Comparison of ENCODE assay signal across 25 cellular contexts in the genomic region with DNA sequence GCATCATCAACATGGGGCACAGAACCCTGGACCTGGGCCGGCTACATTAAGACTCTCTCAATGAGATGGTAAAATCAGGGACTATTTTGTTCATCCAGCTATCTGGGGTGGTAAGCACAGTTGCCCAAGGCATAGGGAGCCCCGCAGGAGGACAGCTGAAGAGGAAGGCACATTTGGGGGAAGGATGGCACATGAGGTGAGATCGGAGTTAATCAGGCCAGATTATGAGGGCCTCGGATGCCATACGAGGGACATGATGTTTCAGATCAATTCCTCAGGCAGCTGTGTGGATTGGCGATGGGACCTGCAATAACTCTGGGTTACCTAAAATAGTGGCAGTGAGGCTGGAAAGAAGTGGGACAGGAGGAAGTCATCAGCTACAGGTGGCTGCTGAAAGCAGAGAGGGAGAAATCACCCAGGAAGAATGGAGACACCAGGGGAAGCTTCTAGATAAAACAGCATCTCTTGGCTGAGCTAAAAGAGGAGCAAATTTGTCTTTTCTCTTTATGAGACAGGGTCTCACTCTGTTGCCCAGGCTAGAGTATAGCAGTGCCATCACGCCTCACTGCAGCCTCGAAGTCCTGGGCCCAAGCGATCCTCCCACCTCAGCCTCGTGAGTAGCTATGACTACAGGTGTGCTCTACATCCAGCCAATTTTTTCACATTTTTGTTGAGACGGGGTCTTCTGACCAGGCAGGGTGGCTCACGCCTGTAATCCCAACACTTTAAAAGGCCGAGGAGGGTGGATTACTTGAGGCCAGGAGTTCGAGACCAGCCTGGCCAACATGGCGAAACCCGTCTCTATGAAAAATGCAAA. TPM values are rescaled to one million over a fixed set of nuclear protein-coding genes. Genes with fewer than 3 reads are reported as not detected.
DNase-seq lines count a peak whose midpoint lies in the region; ATAC-seq, FAIRE-seq and TF ChIP-seq lines count a peak whose summit lies in the region.
"Had no signal": no experiment of that assay in that cellular context is flagged by ENCODE, and none has a peak within 500 bp of the region (broad histone marks: within the 10 kb centered on the region; RNA-seq: fewer than 3 reads in every experiment).

No MANE protein-coding gene starts in this region.

- no peak overlapping the region for H3K18ac ChIP-seq in H1 (ENCODE audit: extremely low read depth, low read length)

- H3K4me3 ChIP-seq in H1 (ENCODE audit: extremely low read depth in 1 of 4, insufficient read depth in 2 of 4, low read depth in 3 of 4, low read length in 4 of 4): no peak overlapping the region
- H3K4me3 ChIP-seq: esophagus muscularis mucosa, gastroesophageal sphincter, transverse colon had no signal

- no peak overlapping the region for H4K5ac ChIP-seq in H1 (ENCODE audit: insufficient read length, low read depth, low read length)

- no peaks in the 10 kb centered on the region for H3K9me3 ChIP-seq in H1 (ENCODE audit: insufficient read depth in 2 of 2, low read depth in 1 of 2, low read length in 1 of 2)
- H3K9me3 ChIP-seq: BE2C, esophagus muscularis mucosa, gastroesophageal sphincter, transverse colon had no signal

- peaks cover 20 to 23% of the 10 kb centered on the region in 2 donors for H3K4me1 Mint-ChIP-seq in natural killer cell
- H3K4me1 Mint-ChIP-seq in natural killer cell treated with Interleukin-12 subunit alpha and Interleukin-12 subunit beta and Interleukin-15 and Interleukin-18, amount 100 ng/mL, for 72 hours (ENCODE audit: low read depth in 2 of 2): peaks cover 29 to 37% of the 10 kb centered on the region in 2 donors

- no peak overlapping the region for H4K8ac ChIP-seq in H1 (ENCODE audit: extremely low read depth, insufficient read depth, low read length)

- H2AFZ ChIP-seq in H1 (ENCODE audit: low read length): no peak overlapping the region
- H2AFZ ChIP-seq: parathyroid adenoma had no signal

- H4K20me1 ChIP-seq in H1 (replicated peaks in 1 of 2; ENCODE audit: control insufficient read depth in 1 of 2, insufficient read depth in 2 of 2, low read length in 2 of 2): peaks cover 0 to 4% of the 10 kb centered on the region in 2 experiments

- no peak for TF ChIP-seq RAD21 in H1 (IDR thresholded peaks at IDR 0.05 in 1 of 2, conservative IDR thresholded peaks at IDR 0.05 in 1 of 2; ENCODE audit: low read depth in 2 of 2, low read length in 2 of 2)

- no peaks in the 10 kb centered on the region for H3K27me3 ChIP-seq in H1 (replicated peaks in 1 of 4; ENCODE audit: control insufficient read depth in 3 of 4, extremely low read depth in 1 of 4, insufficient read depth in 3 of 4, low read length in 3 of 4)
- H3K27me3 ChIP-seq: BE2C, esophagus muscularis mucosa, gastroesophageal sphincter, transverse colon had no signal

- peak in 1 of 2 experiments; percentile 20; a peak in 2 of 3 replicates for TF ChIP-seq POLR2A in H1 (IDR thresholded peaks at IDR 0.05; ENCODE audit: control extremely low read depth in 1 of 2, low read depth in 2 of 2, low read length in 2 of 2)

- H2BK120ac ChIP-seq in H1 (replicated peaks; ENCODE audit: low read depth, low read length): no peak overlapping the region

- no peak overlapping the region for H2BK15ac ChIP-seq in H1 (ENCODE audit: low read length)

- peaks cover 0 to 3% of the 10 kb centered on the region in 2 experiments; a peak in 1 of 4 replicates for H3K79me2 ChIP-seq in H1 (ENCODE audit: control insufficient read depth in 1 of 2, insufficient read depth in 2 of 2, low read length in 2 of 2)
- H3K79me2 ChIP-seq: parathyroid adenoma had no signal

- no peak overlapping the region for H2BK5ac ChIP-seq in H1 (ENCODE audit: low read depth, low read length)

- H3K36me3 Mint-ChIP-seq in natural killer cell: peaks cover 12% of the 10 kb centered on the region
- peaks cover 18% of the 10 kb centered on the region for H3K36me3 Mint-ChIP-seq in natural killer cell treated with Interleukin-12 subunit alpha and Interleukin-12 subunit beta and Interleukin-15 and Interleukin-18, amount 100 ng/mL, for 72 hours

- H3K27me3 Mint-ChIP-seq in natural killer cell (ENCODE audit: low read depth in 2 of 2): peaks cover 0 to 3% of the 10 kb centered on the region in 2 donors
- peaks cover 0 to 3% of the 10 kb centered on the region in 2 donors for H3K27me3 Mint-ChIP-seq in natural killer cell treated with Interleukin-12 subunit alpha and Interleukin-12 subunit beta and Interleukin-15 and Interleukin-18, amount 100 ng/mL, for 72 hours
- H3K27me3 Mint-ChIP-seq: activated CD4-positive, alpha-beta T cell treated with anti-CD3 and anti-CD28 coated beads, Interleukin-2, amount 10 ng/mL, durations not matched to agents 7 days and 5 days; naive thymus-derived CD8-positive, alpha-beta T cell; stimulated activated naive CD8-positive, alpha-beta T cell treated with anti-CD3 and anti-CD28 coated beads, Interleukin-15, Interleukin-2, amounts not matched to agents 100 ng/mL and 50 ng/mL, for 24 hours had no signal

- H3K79me1 ChIP-seq in H1 (ENCODE audit: low read depth, low read length): no peaks in the 10 kb centered on the region

- H3K4me3 Mint-ChIP-seq in natural killer cell: no peak overlapping the region
- no peak overlapping the region for H3K4me3 Mint-ChIP-seq in natural killer cell treated with Interleukin-12 subunit alpha and Interleukin-12 subunit beta and Interleukin-15 and Interleukin-18, amount 100 ng/mL, for 72 hours
- H3K4me3 Mint-ChIP-seq: activated CD4-positive, alpha-beta T cell treated with anti-CD3 and anti-CD28 coated beads, Interleukin-2, amount 10 ng/mL, durations not matched to agents 7 days and 5 days; naive thymus-derived CD8-positive, alpha-beta T cell; stimulated activated naive CD8-positive, alpha-beta T cell treated with anti-CD3 and anti-CD28 coated beads, Interleukin-15, Interleukin-2, amounts not matched to agents 100 ng/mL and 50 ng/mL, for 24 hours had no signal

- H3K23ac ChIP-seq in H1 (ENCODE audit: insufficient read length): no peak overlapping the region

- no peak overlapping the region for H3K4me2 ChIP-seq in H1 (ENCODE audit: insufficient read depth in 1 of 2, low read depth in 2 of 2, low read length in 2 of 2)

- WGBS in H1 (ENCODE audit: extremely low coverage in 1 of 2, insufficient coverage in 1 of 2, insufficient read length in 1 of 2, insufficient replicate concordance in 2 of 2, low coverage in 1 of 2, low lambda C conversion rate in 2 of 2, missing lambda C conversion rate in 1 of 2), 2 experiments: 93% methylated on average over 16 of the region's 16 CpGs; no CpG with 5 or more reads in 1 of the 2 experiments

- peak overlapping the region; percentile 35 to 63 for H3K27ac Mint-ChIP-seq in natural killer cell
- peak overlapping the region in 1 of 2 donors; percentile 15 for H3K27ac Mint-ChIP-seq in natural killer cell treated with Interleukin-12 subunit alpha and Interleukin-12 subunit beta and Interleukin-15 and Interleukin-18, amount 100 ng/mL, for 72 hours
- H3K27ac Mint-ChIP-seq: stimulated activated naive CD8-positive, alpha-beta T cell treated with anti-CD3 and anti-CD28 coated beads, Interleukin-15, Interleukin-2, amounts not matched to agents 100 ng/mL and 50 ng/mL, for 24 hours had no signal

- H3K4ac ChIP-seq in H1 (replicated peaks; ENCODE audit: insufficient read length, low read depth, low read length): no peak overlapping the region

- H3K4me1 ChIP-seq in H1 (replicated peaks in 1 of 4; ENCODE audit: control insufficient read depth in 3 of 4, insufficient read depth in 4 of 4, low read length in 3 of 4): peaks cover 0 to 3% (median 0%) of the 10 kb centered on the region in 4 experiments; a peak in 3 of 7 replicates
- H3K4me1 ChIP-seq: BE2C, parathyroid adenoma had no signal

- no peak overlapping the region for H3K14ac ChIP-seq in H1 (ENCODE audit: insufficient read length)

- no peak for TF ChIP-seq EP300 in H1 (IDR thresholded peaks at IDR 0.05; ENCODE audit: borderline replicate concordance in 1 of 2, low read depth in 2 of 2, low read length in 2 of 2)

- no peaks in the 10 kb centered on the region; the same call in 1 of the 2 replicates for H3K23me2 ChIP-seq in H1 (ENCODE audit: low read depth, low read length)

- H4K91ac ChIP-seq in H1 (replicated peaks; ENCODE audit: insufficient read length, low read length): no peak overlapping the region

- no peak overlapping the region for H2AK5ac ChIP-seq in H1 (ENCODE audit: low read depth, low read length)

- no peak overlapping the region for H3K9ac ChIP-seq in H1 (replicated peaks in 1 of 4; ENCODE audit: extremely low read depth in 1 of 4, low read depth in 3 of 4, low read length in 3 of 4)
- H3K9ac ChIP-seq: parathyroid adenoma had no signal

- CTCF ChIA-PET in H1 (lab: Charles Lee; ENCODE audit: partially characterized antibody): interaction anchor here (0.6 to 7.3 kb wide), 8 partner anchors 14 to 397 kb away, joined by 3 to 68 read pairs (median 3); a partner anchor contains a TSS

- TF ChIP-seq CTCF in natural killer cell (IDR thresholded peaks at IDR 0.05): no peak
- TF ChIP-seq CTCF in H1 (IDR thresholded peaks at IDR 0.05; ENCODE audit: control extremely low read depth in 1 of 3, insufficient read depth in 1 of 3, low read depth in 1 of 3, low read length in 3 of 3): no peak

- ATAC-seq in natural killer cell: no peak
- no peak for ATAC-seq in natural killer cell treated with Interleukin-12 subunit alpha and Interleukin-12 subunit beta and Interleukin-15 and Interleukin-18, amount 100 ng/mL, for 72 hours
- no peak for ATAC-seq in HG03175 (IDR thresholded peaks at IDR 0.05; ENCODE audit: unreplicated experiment)
- no peak for ATAC-seq in HG03095 (IDR thresholded peaks at IDR 0.05; ENCODE audit: unreplicated experiment)
- ATAC-seq: gastroesophageal sphincter; naive thymus-derived CD8-positive, alpha-beta T cell had no signal

- H2BK20ac ChIP-seq in H1 (ENCODE audit: low read length): no peak overlapping the region

- H3K36me3 ChIP-seq in H1 (ENCODE audit: control insufficient read depth in 2 of 4, insufficient read depth in 4 of 4, low read length in 3 of 4): peaks cover 11 to 46% (median 35%) of the 10 kb centered on the region in 4 experiments

- no peaks in the 10 kb centered on the region for H3K9me3 Mint-ChIP-seq in natural killer cell
- no peaks in the 10 kb centered on the region for H3K9me3 Mint-ChIP-seq in natural killer cell treated with Interleukin-12 subunit alpha and Interleukin-12 subunit beta and Interleukin-15 and Interleukin-18, amount 100 ng/mL, for 72 hours
- H3K9me3 Mint-ChIP-seq: activated CD4-positive, alpha-beta T cell treated with anti-CD3 and anti-CD28 coated beads, Interleukin-2, amount 10 ng/mL, durations not matched to agents 7 days and 5 days; naive thymus-derived CD8-positive, alpha-beta T cell; stimulated activated naive CD8-positive, alpha-beta T cell treated with anti-CD3 and anti-CD28 coated beads, Interleukin-15, Interleukin-2, amounts not matched to agents 100 ng/mL and 50 ng/mL, for 24 hours had no signal

- peak; percentile 54 for DNase-seq in NCI-H82 (lab: John Stamatoyannopoulos, UW)
- DNase-seq in NCI-H82 treated with DMSO at 0.1 percent for 48 hours (lab: John Stamatoyannopoulos, UW; ENCODE audit: unreplicated experiment): no peak
- no peak for DNase-seq in natural killer cell
- DNase-seq in natural killer cell treated with Interleukin-12 subunit alpha and Interleukin-12 subunit beta and Interleukin-15 and Interleukin-18, amount 100 ng/mL, for 72 hours (ENCODE audit: low spot score): no peak
- DNase-seq in H1 (ENCODE audit: low read depth in 1 of 2, low spot score in 2 of 2): peak in 1 of 2 experiments; percentile 45
- DNase-seq in COR-L47 (lab: John Stamatoyannopoulos, UW): no peak
- DNase-seq: 8988T; activated CD4-positive, alpha-beta T cell treated with anti-CD3 and anti-CD28 coated beads, Interleukin-2, amount 10 ng/mL, durations not matched to agents 7 days and 5 days; anterior cingulate cortex; BE2C; central memory CD4-positive, alpha-beta T cell; GDM1; KBM-7; kidney glomerular epithelial cell; naive thymus-derived CD8-positive, alpha-beta T cell; NCI-H187; NCI-H345; stimulated activated CD4-positive, alpha-beta T cell treated with anti-CD3 and anti-CD28 coated beads, Interleukin-2, amount 100 ng/mL, for 24 hours; transverse colon had no signal

- no peak overlapping the region for H2BK12ac ChIP-seq in H1 (ENCODE audit: low read depth, low read length)

- FAIRE-seq in H1 (lab: Jason Lieb, UNC): no peak

- intact Hi-C loops in natural killer cell (cut with micrococcal nuclease): no loop called here

- H3K56ac ChIP-seq in H1 (replicated peaks; ENCODE audit: insufficient read length, low read depth, low read length): no peak overlapping the region

- POLR2A ChIA-PET in H1 (lab: Charles Lee; ENCODE audit: partially characterized antibody): interaction anchor here (0.7 to 7.8 kb wide), 6 partner anchors 12 to 43 kb away, joined by 3 to 83 read pairs (median 4); a partner anchor contains a TSS

- no peak overlapping the region for H3K27ac ChIP-seq in H1 (ENCODE audit: low read depth, low read length)
- H3K27ac ChIP-seq: esophagus muscularis mucosa, gastroesophageal sphincter, parathyroid adenoma, transverse colon had no signal

RNA-seq across cellular contexts. Expression of a gene that starts 21.1 kb away (rescaled TPM):
- total RNA-seq in natural killer cell: 10 to 100 TPM; 59.5 to 72.3 (median 60.2) TPM
- 10 to 100 TPM; 85.7 to 89.6 TPM for total RNA-seq in natural killer cell treated with Interleukin-12 subunit alpha and Interleukin-12 subunit beta and Interleukin-15 and Interleukin-18, amount 100 ng/mL, for 72 hours
- 151 and 168 TPM in 2 replicates for total RNA-seq in H1 (2021; fragmentation: NEBNext Ultra II Directional; extraction: Animal tissue kit (Norgen Biotek cat#: 25700))
- polyA plus RNA-seq in H1 (2011; rRNA removed): 47.7 and 71.4 TPM in 2 replicates
- polyA plus RNA-seq in H1 (2011; cell fraction: cytosol; rRNA removed): 86.5 TPM
- polyA plus RNA-seq in H1 (2011; cell fraction: nucleus; rRNA removed): 36.5 TPM
- 133 to 185 TPM (median 146 TPM) in 4 replicates for polyA plus RNA-seq in H1 (2012, experiment 1 of 2)
- 19.4 TPM for polyA plus RNA-seq in H1 (2012, experiment 2 of 2)
- polyA plus RNA-seq in H1 (2013, experiment 1 of 2): 134 TPM
- polyA plus RNA-seq in H1 (2013, experiment 2 of 2): 156 TPM
- 74.6 and 94.4 TPM in 2 replicates for polyA minus RNA-seq in H1 (2011; rRNA and poly(A)+ RNA removed)
- 67.5 TPM for polyA minus RNA-seq in H1 (2011; cell fraction: cytosol; rRNA and poly(A)+ RNA removed)
- 68.5 TPM for polyA minus RNA-seq in H1 (2011; cell fraction: nucleus; rRNA and poly(A)+ RNA removed)

RNA-seq across cellular contexts. Expression of a gene that starts 53.5 kb away (rescaled TPM):
- 100 to 1,000 TPM; 163 to 187 (median 180) TPM for total RNA-seq in natural killer cell
- total RNA-seq in natural killer cell treated with Interleukin-12 subunit alpha and Interleukin-12 subunit beta and Interleukin-15 and Interleukin-18, amount 100 ng/mL, for 72 hours: 100 to 1,000 TPM; 104 to 132 TPM
- total RNA-seq in H1 (2021; fragmentation: NEBNext Ultra II Directional; extraction: Animal tissue kit (Norgen Biotek cat#: 25700)): 108 and 115 TPM in 2 replicates
- polyA plus RNA-seq in H1 (2011; rRNA removed): 18.8 and 28.7 TPM in 2 replicates
- 40.1 TPM for polyA plus RNA-seq in H1 (2011; cell fraction: cytosol; rRNA removed)
- 32.7 TPM for polyA plus RNA-seq in H1 (2011; cell fraction: nucleus; rRNA removed)
- 81.3 to 91.7 TPM (median 87.4 TPM) in 4 replicates for polyA plus RNA-seq in H1 (2012, experiment 1 of 2)
- polyA plus RNA-seq in H1 (2012, experiment 2 of 2): 9.3 TPM
- 116 TPM for polyA plus RNA-seq in H1 (2013, experiment 1 of 2)
- polyA plus RNA-seq in H1 (2013, experiment 2 of 2): 113 TPM
- 18.1 and 20.1 TPM in 2 replicates for polyA minus RNA-seq in H1 (2011; rRNA and poly(A)+ RNA removed)
- polyA minus RNA-seq in H1 (2011; cell fraction: cytosol; rRNA and poly(A)+ RNA removed): 14.1 TPM
- 32.1 TPM for polyA minus RNA-seq in H1 (2011; cell fraction: nucleus; rRNA and poly(A)+ RNA removed)
